In the genomic region with DNA sequence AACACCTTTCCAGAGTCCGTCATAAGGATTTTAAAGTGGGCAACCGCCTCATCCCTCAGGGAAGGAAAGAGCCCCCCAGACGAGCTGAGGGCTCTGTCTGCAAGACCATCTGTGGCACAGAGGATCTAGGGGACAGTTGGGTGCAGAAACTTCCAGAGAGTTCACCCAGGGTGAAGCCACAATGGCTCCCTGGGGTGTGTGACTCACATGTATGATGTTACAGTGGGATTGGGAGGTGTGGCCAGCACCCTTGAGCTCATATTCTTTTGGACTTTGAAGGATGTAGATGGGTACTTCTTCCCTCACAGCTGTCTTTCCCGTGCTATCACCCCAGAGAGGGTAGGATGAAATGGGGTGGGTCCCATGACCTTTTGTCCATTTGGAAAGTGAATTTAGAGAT, we compare ENCODE assay signal across 15 cellular contexts.
DNase-seq lines count a peak whose midpoint lies in the region; ATAC-seq and TF ChIP-seq lines count a peak whose summit lies in the region.
"Had no signal": no experiment of that assay in that cellular context is flagged by ENCODE, and none has a peak within 500 bp of the region (broad histone marks: within the 10 kb centered on the region; RNA-seq: fewer than 3 reads in every experiment).

No MANE protein-coding gene starts in this region.

- no peaks in the 10 kb centered on the region for H3K79me2 ChIP-seq in osteoblast (ENCODE audit: insufficient read depth, low read length)

- H2AFZ ChIP-seq in osteoblast (ENCODE audit: low read length), result no peak overlapping the region

- DNase-seq in Daoy (ENCODE audit: low read depth) (peak; percentile 87), M059J (ENCODE audit: low read depth) (peak; percentile 92), brain pericyte (ENCODE audit: low read depth, low spot score) (peak; percentile 53), osteoblast (ENCODE audit: insufficient read length, low spot score, missing footprints) (peak; percentile 93), T-helper 17 cell (no peak), inferior parietal cortex (ENCODE audit: extremely low spot score) (no peak)
- DNase-seq in activated CD8-positive, alpha-beta T cell treated with anti-CD3 and anti-CD28 coated beads for 36 hours, result no peak
- no peak for DNase-seq in stimulated activated CD8-positive, alpha-beta memory T cell treated with anti-CD3 and anti-CD28 coated beads, Interleukin-4, amount 100 ng/mL, for 48 hours
- DNase-seq: activated CD4-positive, CD25-positive, alpha-beta regulatory T cell; activated T-cell treated with anti-CD3 and anti-CD28 coated beads, Interleukin-2, amount 50 U/mL, for 48 hours; Caco-2; left ventricle myocardium superior; stimulated activated CD4-positive, alpha-beta T cell treated with anti-CD3 and anti-CD28 coated beads, Interleukin-2, amount 100 ng/mL, for 24 hours had no signal

- POLR2A ChIA-PET in activated CD8-positive, alpha-beta T cell treated with anti-CD3 and anti-CD28 coated beads for 36 hours (lab: Charles Lee), result no interaction called here

- H3K27ac Mint-ChIP-seq in activated CD8-positive, alpha-beta T cell treated with anti-CD3 and anti-CD28 coated beads for 36 hours, result no peak overlapping the region
- no peak overlapping the region for H3K27ac Mint-ChIP-seq in T-helper 17 cell

- CTCF ChIA-PET in activated CD8-positive, alpha-beta T cell treated with anti-CD3 and anti-CD28 coated beads for 36 hours (lab: Charles Lee), result interaction anchor here (1.3 to 2.9 kb wide), 2 partner anchors 12 to 63 kb away, joined by 4 to 11 read pairs; no protein-coding TSS in a partner anchor

- no peak overlapping the region for H3K4me3 Mint-ChIP-seq in activated CD8-positive, alpha-beta T cell treated with anti-CD3 and anti-CD28 coated beads for 36 hours
- H3K4me3 Mint-ChIP-seq in T-helper 17 cell, result no peak overlapping the region

- no peaks in the 10 kb centered on the region for H3K9me3 ChIP-seq in osteoblast (ENCODE audit: low read depth, low read length)
- H3K9me3 ChIP-seq in T-helper 17 cell (ENCODE audit: control insufficient read depth, low read length, poor library complexity, severe bottlenecking), result no peaks in the 10 kb centered on the region
- H3K9me3 ChIP-seq: Caco-2 had no signal

- intact Hi-C loops in activated CD8-positive, alpha-beta T cell treated with anti-CD3 and anti-CD28 coated beads for 36 hours (cut with micrococcal nuclease), result no loop called here

- no peak overlapping the region for H3K4me3 ChIP-seq in osteoblast (ENCODE audit: insufficient read depth, low read length)
- H3K4me3 ChIP-seq: GM12878 had no signal

- H3K36me3 ChIP-seq in osteoblast (ENCODE audit: insufficient read depth, low read length), result no peaks in the 10 kb centered on the region

- peaks cover 19% of the 10 kb centered on the region for H3K27me3 Mint-ChIP-seq in activated CD8-positive, alpha-beta T cell treated with anti-CD3 and anti-CD28 coated beads for 36 hours
- peaks cover 22% of the 10 kb centered on the region for H3K27me3 Mint-ChIP-seq in T-helper 17 cell

- no peaks in the 10 kb centered on the region for H3K9me3 Mint-ChIP-seq in activated CD8-positive, alpha-beta T cell treated with anti-CD3 and anti-CD28 coated beads for 36 hours

- no peak for ATAC-seq in activated CD8-positive, alpha-beta T cell treated with anti-CD3 and anti-CD28 coated beads for 36 hours
- ATAC-seq in T-helper 17 cell, result no peak
- ATAC-seq: GM12878, left ventricle myocardium superior, Panc1 had no signal

- H3K4me1 ChIP-seq in osteoblast (ENCODE audit: insufficient read depth, low read length), result peaks cover 27% of the 10 kb centered on the region

- no peak for TF ChIP-seq CTCF in osteoblast (IDR thresholded peaks at IDR 0.05; ENCODE audit: extremely low read depth, low read depth, low read length)
- TF ChIP-seq CTCF in activated CD8-positive, alpha-beta T cell treated with anti-CD3 and anti-CD28 coated beads for 36 hours (IDR thresholded peaks at IDR 0.05), result no peak

- no peak overlapping the region for H3K27ac ChIP-seq in osteoblast (ENCODE audit: low read depth, low read length)

- H3K27me3 ChIP-seq in osteoblast (ENCODE audit: insufficient read depth, low read length), result peaks cover 31% of the 10 kb centered on the region

- H3K4me1 Mint-ChIP-seq in activated CD8-positive, alpha-beta T cell treated with anti-CD3 and anti-CD28 coated beads for 36 hours (ENCODE audit: low read depth), result peaks cover 14% of the 10 kb centered on the region
- peaks cover 20% of the 10 kb centered on the region for H3K4me1 Mint-ChIP-seq in T-helper 17 cell

- no peaks in the 10 kb centered on the region for H3K36me3 Mint-ChIP-seq in activated CD8-positive, alpha-beta T cell treated with anti-CD3 and anti-CD28 coated beads for 36 hours (ENCODE audit: low read depth)
- no peaks in the 10 kb centered on the region for H3K36me3 Mint-ChIP-seq in T-helper 17 cell (ENCODE audit: low read depth)

- H3K4me2 ChIP-seq in osteoblast (ENCODE audit: insufficient read depth, low read length), result peak overlapping the region; percentile 41

- H4K20me1 ChIP-seq in osteoblast (ENCODE audit: insufficient read depth, low read length), result no peaks in the 10 kb centered on the region

Comparison
In these comparisons a context has a peak if more than half of its experiments do, and no peak if none do; other contexts are left out.
1. DNase-seq: peak in Daoy (single experiment), M059J (single experiment), brain pericyte (single experiment) and osteoblast (single experiment); none in activated CD8-positive, alpha-beta T cell treated with anti-CD3 and anti-CD28 coated beads for 36 hours (single experiment), T-helper 17 cell (0 of 3), inferior parietal cortex (single experiment) and stimulated activated CD8-positive, alpha-beta memory T cell treated with anti-CD3 and anti-CD28 coated beads, Interleukin-4, amount 100 ng/mL, for 48 hours (single experiment).